21 cellular contexts compared by ENCODE assay signal in the genomic region with DNA sequence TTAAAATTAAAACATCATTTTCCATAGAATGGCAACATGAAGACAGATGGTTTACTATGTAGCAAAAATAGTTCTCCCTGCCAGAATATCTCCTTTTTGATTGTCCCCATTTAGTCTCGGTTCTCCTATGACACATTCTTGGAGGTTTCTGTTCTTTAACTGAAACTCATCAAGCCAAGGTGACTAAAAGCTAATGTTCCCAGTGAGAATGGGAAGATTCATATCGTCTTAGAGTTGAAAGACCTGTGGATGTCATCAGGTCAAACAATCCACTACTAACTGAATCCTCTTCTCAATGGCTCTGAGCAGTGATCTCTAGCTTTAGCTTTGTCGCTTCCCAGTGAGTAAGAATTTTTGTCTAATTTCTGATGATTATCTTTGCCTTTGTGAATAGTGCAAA. TPM values are rescaled to one million over a fixed set of nuclear protein-coding genes. Genes with fewer than 3 reads are reported as not detected.
DNase-seq lines count a peak whose midpoint lies in the region; ATAC-seq, FAIRE-seq and TF ChIP-seq lines count a peak whose summit lies in the region.
"Had no signal": no experiment of that assay in that cellular context is flagged by ENCODE, and none has a peak within 500 bp of the region (broad histone marks: within the 10 kb centered on the region; RNA-seq: fewer than 3 reads in every experiment).

No MANE protein-coding gene starts in this region.

- peaks cover 7% of the 10 kb centered on the region for H3K79me2 ChIP-seq in GM23338 (replicated peaks; ENCODE audit: insufficient read depth)
- no peaks in the 10 kb centered on the region for H3K79me2 ChIP-seq in endothelial cell of umbilical vein (ENCODE audit: control insufficient read depth, insufficient read depth, low read length)

- no peak overlapping the region for H3K9ac ChIP-seq in endothelial cell of umbilical vein (replicated peaks; ENCODE audit: extremely low read depth, insufficient read depth, low read length)
- H3K9ac ChIP-seq: BLaER1, SK-N-SH had no signal

- 64 to 80% methylated on average over 3 of the region's 3 CpGs for WGBS in thyroid gland, 2 donors

- peaks cover 19% of the 10 kb centered on the region for H3K4me1 Mint-ChIP-seq in GM23338

- no peak overlapping the region for H3K4me3 Mint-ChIP-seq in GM23338

- no peaks in the 10 kb centered on the region for H3K9me1 ChIP-seq in endothelial cell of umbilical vein (replicated peaks; ENCODE audit: control insufficient read depth, extremely low read depth, insufficient read depth, low read length)

- TF ChIP-seq POLR2A in endothelial cell of umbilical vein (IDR thresholded peaks at IDR 0.05; ENCODE audit: low read depth, low read length) = no peak
- no peak for TF ChIP-seq POLR2A in thyroid gland (IDR thresholded peaks at IDR 0.05)

- no peak overlapping the region for H3K27ac ChIP-seq in GM23338 (ENCODE audit: low read depth)
- H3K27ac ChIP-seq in endothelial cell of umbilical vein (ENCODE audit: insufficient read depth, low read depth, low read length) = no peak overlapping the region
- H3K27ac ChIP-seq in thyroid gland = no peak overlapping the region
- H3K27ac ChIP-seq: BLaER1 had no signal

- H3K4me2 ChIP-seq in GM23338 (no peak overlapping the region), endothelial cell of umbilical vein (ENCODE audit: insufficient read depth, low read length) (no peak overlapping the region)
- H3K4me2 ChIP-seq: BLaER1 had no signal

- H3K9me3 ChIP-seq in endothelial cell of umbilical vein (replicated peaks; ENCODE audit: control insufficient read depth, insufficient read depth, low read length) (no peaks in the 10 kb centered on the region), thyroid gland (no peaks in the 10 kb centered on the region)
- H3K9me3 ChIP-seq: SK-N-SH had no signal

- POLR2A ChIA-PET in endothelial cell of umbilical vein (lab: Charles Lee) = no interaction called here

- H3K9me2 ChIP-seq in GM23338 (ENCODE audit: insufficient read depth) = no peaks in the 10 kb centered on the region
- H3K9me2 ChIP-seq: SK-N-SH had no signal

- FAIRE-seq in endothelial cell of umbilical vein (lab: Jason Lieb, UNC) = peak; percentile 15
- FAIRE-seq: A204.1, D721Med had no signal

- BruUV-seq in endothelial cell of umbilical vein (replicated peaks; lab: Mats Ljungman, UMichigan) = no TSS peak

- intact Hi-C loops in endothelial cell of umbilical vein (cut with micrococcal nuclease) (loop anchor here (2.0 kb wide), 1 partner anchor 133 kb away; no protein-coding TSS in a partner anchor), thyroid gland (cut with DNase I) (no loop called here)

- ATAC-seq in activated naive CD4-positive, alpha-beta T cell treated with anti-CD3 and anti-CD28 coated beads, Interleukin-2, amount 50 U/mL, for 72 hours = peak; percentile 40 to 87
- no peak for ATAC-seq in GM23338
- ATAC-seq: HCT116, Panc1 had no signal

- H3K36me3 ChIP-seq in GM23338 (ENCODE audit: insufficient read depth) (no peaks in the 10 kb centered on the region), endothelial cell of umbilical vein (ENCODE audit: control insufficient read depth in 2 of 2, extremely low read depth in 1 of 2, insufficient read depth in 2 of 2, low read length in 2 of 2) (no peaks in the 10 kb centered on the region), thyroid gland (no peaks in the 10 kb centered on the region)
- H3K36me3 ChIP-seq: BLaER1 had no signal

- H3K27me3 ChIP-seq in GM23338 (ENCODE audit: insufficient read depth) (peaks cover 35% of the 10 kb centered on the region), endothelial cell of umbilical vein (ENCODE audit: control insufficient read depth in 2 of 2, insufficient read depth in 2 of 2, low read length in 2 of 2) (peaks cover 4 to 17% of the 10 kb centered on the region in 2 experiments), thyroid gland (no peaks in the 10 kb centered on the region)
- H3K27me3 ChIP-seq: BLaER1 had no signal

- peaks cover 10 to 15% of the 10 kb centered on the region in 2 donors for H3K9me3 Mint-ChIP-seq in activated naive CD4-positive, alpha-beta T cell treated with anti-CD3 and anti-CD28 coated beads, Interleukin-2, amount 50 U/mL, for 72 hours
- no peaks in the 10 kb centered on the region for H3K9me3 Mint-ChIP-seq in GM23338

- H3K27me3 Mint-ChIP-seq in GM23338 (ENCODE audit: insufficient read depth, low read depth, poor library complexity) = peaks cover 27% of the 10 kb centered on the region

- H2AFZ ChIP-seq in GM23338 (peak overlapping the region; percentile 99; the same call in 1 of the 2 replicates), endothelial cell of umbilical vein (ENCODE audit: low read depth, low read length) (no peak overlapping the region)

- peak overlapping the region; percentile 94; the same call in 1 of the 2 replicates for H3K4me3 ChIP-seq in GM23338
- no peak overlapping the region for H3K4me3 ChIP-seq in endothelial cell of umbilical vein (replicated peaks in 1 of 3; ENCODE audit: insufficient read depth in 1 of 3, low read depth in 1 of 3, low read length in 3 of 3)
- no peak overlapping the region for H3K4me3 ChIP-seq in thyroid gland (replicated peaks in 1 of 3)
- H3K4me3 ChIP-seq: BLaER1 had no signal

- no peak for TF ChIP-seq CTCF in GM23338 (conservative IDR thresholded peaks at IDR 0.05; ENCODE audit: low read depth in 2 of 2)
- TF ChIP-seq CTCF in endothelial cell of umbilical vein (IDR thresholded peaks at IDR 0.05; ENCODE audit: extremely low read depth in 1 of 2, insufficient read depth in 1 of 2, low read depth in 1 of 2, low read length in 2 of 2) = no peak
- no peak for TF ChIP-seq CTCF in thyroid gland (IDR thresholded peaks at IDR 0.05)

- CTCF ChIA-PET in endothelial cell of umbilical vein (lab: Charles Lee) = interaction anchor here (0.9 to 1.4 kb wide), 2 partner anchors 12 to 18 kb away, joined by 3 to 4 read pairs; no protein-coding TSS in a partner anchor

- no peak for DNase-seq in activated naive CD4-positive, alpha-beta T cell treated with anti-CD3 and anti-CD28 coated beads, Interleukin-2, amount 50 U/mL, for 72 hours (ENCODE audit: low spot score in 2 of 2)
- no peak for DNase-seq in activated naive CD4-positive, alpha-beta T cell (lab: John Stamatoyannopoulos, UW)
- DNase-seq in GM23338 (ENCODE audit: low spot score) (no peak), endothelial cell of umbilical vein (ENCODE audit: low read depth, low spot score) (no peak), superior temporal gyrus (ENCODE audit: extremely low spot score) (peak; percentile 62), thyroid gland (no peak), DMS 273 (lab: John Stamatoyannopoulos, UW; ENCODE audit: unreplicated experiment) (no peak)
- DNase-seq: CD4-positive, CD25-positive, alpha-beta regulatory T cell; DMS53; IMR-90; KG1; MM.1S; NCI-H2029; NCI-H446 treated with DMSO at 0.1 percent for 48 hours; SK-N-SH had no signal

- dilution Hi-C loops in endothelial cell of umbilical vein (cut with MboI; ENCODE audit: extremely low pct_ligation_motif_present, low sequenced_read_pairs) = no loop called here

- peaks cover 9% of the 10 kb centered on the region; the same call in 1 of the 2 replicates for H3F3A ChIP-seq in GM23338 (replicated peaks; ENCODE audit: low read depth)

- H3K27ac Mint-ChIP-seq in activated naive CD4-positive, alpha-beta T cell treated with anti-CD3 and anti-CD28 coated beads, Interleukin-2, amount 50 U/mL, for 72 hours = peak overlapping the region in 1 of 2 donors; percentile 57
- H3K27ac Mint-ChIP-seq in GM23338 = no peak overlapping the region
- H3K27ac Mint-ChIP-seq: CD4-positive, CD25-positive, alpha-beta regulatory T cell had no signal

- H3K4me1 ChIP-seq in GM23338 (ENCODE audit: insufficient read depth) (peaks cover 15% of the 10 kb centered on the region), endothelial cell of umbilical vein (ENCODE audit: control insufficient read depth, extremely low read depth, insufficient read depth, low read length) (peaks cover 9% of the 10 kb centered on the region), thyroid gland (peaks cover 0 to 11% of the 10 kb centered on the region in 2 donors)
- H3K4me1 ChIP-seq: BLaER1 had no signal

- peaks cover 11 to 39% of the 10 kb centered on the region in 2 donors for H3K36me3 Mint-ChIP-seq in activated naive CD4-positive, alpha-beta T cell treated with anti-CD3 and anti-CD28 coated beads, Interleukin-2, amount 50 U/mL, for 72 hours
- no peaks in the 10 kb centered on the region for H3K36me3 Mint-ChIP-seq in GM23338 (ENCODE audit: low read depth)
- H3K36me3 Mint-ChIP-seq: CD4-positive, CD25-positive, alpha-beta regulatory T cell had no signal

- no peaks in the 10 kb centered on the region for H4K20me1 ChIP-seq in GM23338 (replicated peaks; ENCODE audit: insufficient read depth)
- H4K20me1 ChIP-seq in endothelial cell of umbilical vein (replicated peaks; ENCODE audit: control insufficient read depth, extremely low read depth, insufficient read depth, low read length) = no peaks in the 10 kb centered on the region
- H4K20me1 ChIP-seq: BLaER1 had no signal

TF ChIP-seq in GM23338, 12 proteins besides CTCF, POLR2A, EP300 and RAD21 (continues in another document):
- TF ChIP-seq POLR2AphosphoS5 (IDR thresholded peaks at IDR 0.05; ENCODE audit: low read depth) (no peak), EZH2phosphoT487 (IDR thresholded peaks at IDR 0.05; ENCODE audit: unreplicated experiment) (no peak), NANOG (IDR thresholded peaks at IDR 0.05; ENCODE audit: borderline replicate concordance) (no peak), ZNF331 (CRISPR knock-in tag; IDR thresholded peaks at IDR 0.05; ENCODE audit: low read depth) (no peak)

TF ChIP-seq in endothelial cell of umbilical vein, 7 proteins besides CTCF, POLR2A, EP300 and RAD21:
- TF ChIP-seq POLR2AphosphoS5 (IDR thresholded peaks at IDR 0.05; ENCODE audit: insufficient read depth, low read depth, low read length) (no peak), EZH2 (IDR thresholded peaks at IDR 0.05; ENCODE audit: borderline replicate concordance, low read depth, low read length, severe bottlenecking) (peak; percentile 25), MYC (IDR thresholded peaks at IDR 0.05; ENCODE audit: low read depth, low read length) (no peak), FOS (IDR thresholded peaks at IDR 0.05; ENCODE audit: borderline replicate concordance, insufficient read depth, low read length) (no peak)
TF ChIP-seq in endothelial cell of umbilical vein: peak in this region for 1.

RNA-seq across cellular contexts. Expression of a gene that starts 1.3 kb away (rescaled TPM):
- total RNA-seq in activated naive CD4-positive, alpha-beta T cell treated with anti-CD3 and anti-CD28 coated beads, Interleukin-2, amount 50 U/mL, for 72 hours = 10 to 100 TPM in 1 of 2 donors, 1 to 10 TPM in 1; 1.3 to 17.3 TPM
- total RNA-seq in GM23338 (2014; rRNA removed; shearing (Covaris generic)) = 4.9 and 5.0 TPM in 2 replicates
- 4.7 and 6.9 TPM in 2 replicates for polyA plus RNA-seq in GM23338 (2016; fragmentation: Nextera tagmentation; extraction: Ambion mirVana)
- total RNA-seq in endothelial cell of umbilical vein = 5.7 and 14.2 TPM in 2 replicates
- polyA plus RNA-seq in endothelial cell of umbilical vein = 3.5 TPM in 2 replicates
- polyA plus RNA-seq in endothelial cell of umbilical vein (2011; cell fraction: cytosol; rRNA removed) = 4.7 and 5.5 TPM in 2 replicates
- 1.6 and 2.5 TPM in 2 replicates for polyA plus RNA-seq in endothelial cell of umbilical vein (2011; cell fraction: nucleus; rRNA removed)
- polyA plus RNA-seq in endothelial cell of umbilical vein (2012) = 0.63 and 2.6 TPM in 2 replicates
- 2.9 and 3.2 TPM in 2 replicates for polyA minus RNA-seq in endothelial cell of umbilical vein
- polyA minus RNA-seq in endothelial cell of umbilical vein (2011; cell fraction: cytosol; rRNA and poly(A)+ RNA removed) = not detected
- 1.6 and 2.4 TPM in 2 replicates for polyA minus RNA-seq in endothelial cell of umbilical vein (2011; cell fraction: nucleus; rRNA and poly(A)+ RNA removed)
- 10 to 100 TPM in 1 of 4 donors, 1 to 10 TPM in 3; 4.7 to 10.9 (median 7.3) TPM for total RNA-seq in thyroid gland
- total RNA-seq: CD4-positive, CD25-positive, alpha-beta regulatory T cell; G401 had no signal
